In the genomic region with DNA sequence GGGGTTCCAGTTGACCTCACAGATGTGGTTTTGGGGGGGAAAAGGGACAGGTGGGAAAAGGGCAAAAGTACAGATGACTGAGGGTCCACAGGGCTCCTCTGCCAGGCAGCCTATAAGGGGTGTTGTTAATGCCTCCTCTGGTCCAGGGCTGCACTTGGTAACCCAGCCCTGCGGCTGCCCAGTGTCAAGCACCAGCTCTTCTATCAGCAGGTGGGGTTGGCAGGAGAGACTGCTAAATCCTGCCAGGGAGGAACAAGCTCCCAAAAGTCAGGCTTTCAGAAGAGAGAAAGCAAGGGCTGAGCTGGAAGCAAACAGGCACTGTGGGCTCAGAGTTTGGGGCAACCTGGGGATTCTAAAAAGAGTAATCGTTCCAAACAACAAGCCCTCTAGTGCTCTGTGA, we compare ENCODE assay signal across 26 cellular contexts. TPM values are rescaled to one million over a fixed set of nuclear protein-coding genes. Genes with fewer than 3 reads are reported as not detected.
"Had no signal": no experiment of that assay in that cellular context is flagged by ENCODE, and none has a peak within 500 bp of the region (broad histone marks: within the 10 kb centered on the region; RNA-seq: fewer than 3 reads in every experiment).

No MANE protein-coding gene starts in this region.

- H3K27ac ChIP-seq: breast epithelium, pancreas, right lobe of liver, SJSA1, thoracic aorta had no signal

- DNase-seq: activated naive CD4-positive, alpha-beta T cell; activated naive CD8-positive, alpha-beta T cell treated with anti-CD3 and anti-CD28 coated beads for 36 hours; activated T-cell treated with anti-CD3 and anti-CD28 coated beads, Interleukin-2, amount 50 U/mL, for 1 hour; effector CD4-positive, alpha-beta T cell; erythroblast; foreskin melanocyte; glutamatergic neuron; hypothalamus; midbrain; pancreas; right lobe of liver; stimulated activated CD4-positive, alpha-beta T cell treated with anti-CD3 and anti-CD28 coated beads, Interleukin-2, amount 100 ng/mL, for 48 hours; stimulated activated CD8-positive, alpha-beta memory T cell treated with anti-CD3 and anti-CD28 coated beads, Interleukin-4, amount 100 ng/mL, for 48 hours; stimulated activated naive B cell treated with anti-CD40 and anti-IgM and Interleukin-4, amounts not matched to agents 10 μg/mL and 1 μg/mL and 100 μg/mL, for 72 hours; T-helper 1 cell had no signal

- ATAC-seq: activated T-helper 17 cell treated with anti-CD3 and anti-CD28 coated beads, Interleukin-2, amount 50 U/mL, for 72 hours; pancreas; stimulated activated naive B cell treated with anti-CD40 and anti-IgM and Interleukin-4, amounts not matched to agents 10 μg/mL and 1 μg/mL and 100 μg/mL, for 72 hours; WTC11 had no signal

- H3K9me3 Mint-ChIP-seq: activated naive CD8-positive, alpha-beta T cell treated with anti-CD3 and anti-CD28 coated beads for 36 hours; activated T-helper 17 cell treated with anti-CD3 and anti-CD28 coated beads, Interleukin-2, amount 50 U/mL, for 72 hours; dendritic cell treated with granulocyte-macrophage colony-stimulating factor and Interleukin-4, amounts not matched to agents 40 ng/mL and 50 ng/mL, for 4 days; nephron; stimulated activated naive B cell treated with anti-CD40 and anti-IgM and Interleukin-4, amounts not matched to agents 10 μg/mL and 1 μg/mL and 100 μg/mL, for 72 hours; WTC11 had no signal

- H3K4me3 ChIP-seq: breast epithelium, pancreas, right lobe of liver, SJSA1, smooth muscle cell, thoracic aorta had no signal

- H3K27me3 ChIP-seq: breast epithelium, pancreas, right lobe of liver, SJSA1 had no signal

- H3K36me3 Mint-ChIP-seq: stimulated activated naive B cell treated with anti-CD40 and anti-IgM and Interleukin-4, amounts not matched to agents 10 μg/mL and 1 μg/mL and 100 μg/mL, for 72 hours had no signal

- H3K36me3 ChIP-seq: breast epithelium, pancreas, right lobe of liver, thoracic aorta had no signal

- H3K4me1 Mint-ChIP-seq: activated naive CD8-positive, alpha-beta T cell treated with anti-CD3 and anti-CD28 coated beads for 36 hours; activated T-helper 17 cell treated with anti-CD3 and anti-CD28 coated beads, Interleukin-2, amount 50 U/mL, for 72 hours; WTC11 had no signal

- H3K4me3 Mint-ChIP-seq: activated naive CD8-positive, alpha-beta T cell treated with anti-CD3 and anti-CD28 coated beads for 36 hours; activated T-helper 17 cell treated with anti-CD3 and anti-CD28 coated beads, Interleukin-2, amount 50 U/mL, for 72 hours; dendritic cell treated with granulocyte-macrophage colony-stimulating factor and Interleukin-4, amounts not matched to agents 40 ng/mL and 50 ng/mL, for 4 days; stimulated activated naive B cell treated with anti-CD40 and anti-IgM and Interleukin-4, amounts not matched to agents 10 μg/mL and 1 μg/mL and 100 μg/mL, for 72 hours; WTC11 had no signal

- H3K4me1 ChIP-seq: breast epithelium, pancreas, right lobe of liver, SJSA1 had no signal

- H3K27ac Mint-ChIP-seq: activated naive CD8-positive, alpha-beta T cell treated with anti-CD3 and anti-CD28 coated beads for 36 hours; activated T-helper 17 cell treated with anti-CD3 and anti-CD28 coated beads, Interleukin-2, amount 50 U/mL, for 72 hours; dendritic cell treated with granulocyte-macrophage colony-stimulating factor and Interleukin-4, amounts not matched to agents 40 ng/mL and 50 ng/mL, for 4 days; stimulated activated naive B cell treated with anti-CD40 and anti-IgM and Interleukin-4, amounts not matched to agents 10 μg/mL and 1 μg/mL and 100 μg/mL, for 72 hours; WTC11 had no signal

- H3K27me3 Mint-ChIP-seq: activated naive CD8-positive, alpha-beta T cell treated with anti-CD3 and anti-CD28 coated beads for 36 hours; activated T-helper 17 cell treated with anti-CD3 and anti-CD28 coated beads, Interleukin-2, amount 50 U/mL, for 72 hours had no signal

- H3K9me3 ChIP-seq: breast epithelium, pancreas, right lobe of liver, SJSA1, thoracic aorta had no signal

RNA-seq across cellular contexts. Expression of gene NPFFR1, which starts 59.5 kb away (rescaled TPM):
- total RNA-seq: activated naive CD8-positive, alpha-beta T cell treated with anti-CD3 and anti-CD28 coated beads for 36 hours; activated T-helper 17 cell treated with anti-CD3 and anti-CD28 coated beads, Interleukin-2, amount 50 U/mL, for 72 hours; astrocyte; lung microvascular endothelial cell; pulmonary artery endothelial cell; right lobe of liver; SJSA1 had no signal
